Comparison of ENCODE assay signal across 9 cellular contexts in genomic region chr10:80187060-80187459, GRCh38. TPM values are rescaled to one million over a fixed set of nuclear protein-coding genes. Genes with fewer than 3 reads are reported as not detected.
DNase-seq lines count a peak whose midpoint lies in the region; ATAC-seq and TF ChIP-seq lines count a peak whose summit lies in the region.
"Had no signal": no experiment of that assay in that cellular context is flagged by ENCODE, and none has a peak within 500 bp of the region (broad histone marks: within the 10 kb centered on the region; RNA-seq: fewer than 3 reads in every experiment).

No MANE protein-coding gene starts in this region.

- H3K4me3 Mint-ChIP-seq in activated naive CD8-positive, alpha-beta T cell = peak overlapping the region; percentile 71
- H3K4me3 Mint-ChIP-seq in mesothelial cell of epicardium = no peak overlapping the region

- intact Hi-C loops in breast epithelium (cut with DNase I; ENCODE audit: low total_unique reads) = no loop called here
- intact Hi-C loops in mammary epithelial cell (cut with micrococcal nuclease) = no loop called here

- no peak for TF ChIP-seq EP300 in upper lobe of left lung (IDR thresholded peaks at IDR 0.05)

- in situ Hi-C loops in mammary epithelial cell (cut with MboI; ENCODE audit: low sequenced_read_pairs in 2 of 2) = no loop called here

- WGBS in mammary epithelial cell (ENCODE audit: low coverage, missing lambda C conversion rate) = 88% methylated on average over 2 of the region's 2 CpGs
- WGBS in upper lobe of left lung, 2 donors = 100% methylated on average over 2 of the region's 2 CpGs

- no peaks in the 10 kb centered on the region for H3K27me3 Mint-ChIP-seq in activated naive CD8-positive, alpha-beta T cell
- H3K27me3 Mint-ChIP-seq in mesothelial cell of epicardium (ENCODE audit: low read depth) = no peaks in the 10 kb centered on the region

- dilution Hi-C loops in mammary epithelial cell (cut with HindIII; ENCODE audit: low sequenced_read_pairs) = no loop called here

- no TSS peak for BruUV-seq in mammary epithelial cell (replicated peaks; lab: Mats Ljungman, UMichigan)

- no peak overlapping the region for H3K4me2 ChIP-seq in mammary epithelial cell (ENCODE audit: insufficient read depth, low read depth, low read length)

- no peaks in the 10 kb centered on the region for H3K9me3 Mint-ChIP-seq in activated naive CD8-positive, alpha-beta T cell (ENCODE audit: low read depth)
- peaks cover 2% of the 10 kb centered on the region for H3K9me3 Mint-ChIP-seq in mesothelial cell of epicardium

- H3K36me3 Mint-ChIP-seq in activated naive CD8-positive, alpha-beta T cell = peaks cover 2% of the 10 kb centered on the region
- H3K36me3 Mint-ChIP-seq in mesothelial cell of epicardium = peaks cover 9% of the 10 kb centered on the region

- no peaks in the 10 kb centered on the region for H4K20me1 ChIP-seq in mammary epithelial cell (ENCODE audit: insufficient read depth, low read length)

- H3K9me3 ChIP-seq in breast epithelium = no peaks in the 10 kb centered on the region
- no peaks in the 10 kb centered on the region for H3K9me3 ChIP-seq in mammary epithelial cell (replicated peaks; ENCODE audit: insufficient read depth, low read length)
- H3K9me3 ChIP-seq in upper lobe of left lung = no peaks in the 10 kb centered on the region

- H3K27me3 ChIP-seq in breast epithelium (no peaks in the 10 kb centered on the region), mammary epithelial cell (ENCODE audit: insufficient read depth, low read length) (no peaks in the 10 kb centered on the region), upper lobe of left lung (no peaks in the 10 kb centered on the region)

- H3K79me2 ChIP-seq in mammary epithelial cell (ENCODE audit: insufficient read depth, low read length) = peaks cover 97% of the 10 kb centered on the region

- no peak overlapping the region for H2AFZ ChIP-seq in mammary epithelial cell (ENCODE audit: low read depth, low read length)

- H3K4me3 ChIP-seq in breast epithelium (no peak overlapping the region), mammary epithelial cell (replicated peaks in 1 of 3; ENCODE audit: insufficient read depth in 1 of 3, low read depth in 2 of 3, low read length in 3 of 3) (no peak overlapping the region), upper lobe of left lung (no peak overlapping the region), coronary artery (no peak overlapping the region)

- TF ChIP-seq CTCF in breast epithelium (IDR thresholded peaks at IDR 0.05) (no peak), mammary epithelial cell (conservative IDR thresholded peaks at IDR 0.05 in 1 of 2, IDR thresholded peaks at IDR 0.05 in 1 of 2; ENCODE audit: extremely low read depth in 1 of 2, insufficient read depth in 1 of 2, low read depth in 1 of 2, low read length in 2 of 2) (no peak), mesothelial cell of epicardium (IDR thresholded peaks at IDR 0.05; ENCODE audit: unreplicated experiment) (no peak), upper lobe of left lung (IDR thresholded peaks at IDR 0.05) (no peak), coronary artery (IDR thresholded peaks at IDR 0.05) (no peak)

- H3K27ac ChIP-seq in breast epithelium (peak overlapping the region; percentile 70 to 84), mammary epithelial cell (ENCODE audit: insufficient read depth, low read depth, low read length) (no peak overlapping the region), upper lobe of left lung (peak overlapping the region; percentile 54 to 78 (median 76)), coronary artery (peak overlapping the region in 1 of 2 donors; percentile 42)

- H3K9ac ChIP-seq in mammary epithelial cell (ENCODE audit: insufficient read depth, low read length) = no peak overlapping the region

- TF ChIP-seq POLR2A in breast epithelium (IDR thresholded peaks at IDR 0.05) (no peak), upper lobe of left lung (IDR thresholded peaks at IDR 0.05) (no peak)

- DNase-seq in breast epithelium (ENCODE audit: low spot score in 2 of 2) = no peak
- DNase-seq in mammary epithelial cell = no peak
- DNase-seq in mesothelial cell of epicardium (ENCODE audit: low spot score in 2 of 2, unreplicated experiment in 2 of 2) = no peak
- DNase-seq in upper lobe of left lung = no peak
- DNase-seq in coronary artery (ENCODE audit: low spot score) = no peak
- DNase-seq in cortex of kidney (lab: John Stamatoyannopoulos, UW) = no peak
- DNase-seq: RPMI8226 had no signal

- peak overlapping the region; percentile 90 for H3K27ac Mint-ChIP-seq in activated naive CD8-positive, alpha-beta T cell
- peak overlapping the region; percentile 70 for H3K27ac Mint-ChIP-seq in mesothelial cell of epicardium

- H3K4me1 ChIP-seq in breast epithelium (peaks cover 0 to 15% of the 10 kb centered on the region in 2 donors), mammary epithelial cell (ENCODE audit: insufficient read depth, low read length) (no peaks in the 10 kb centered on the region), upper lobe of left lung (peaks cover 54 to 88% (median 67%) of the 10 kb centered on the region in 4 donors)

- CTCF ChIA-PET in mammary epithelial cell (lab: Charles Lee; ENCODE audit: low non-redundant PET) = no interaction called here

- peaks cover 87% of the 10 kb centered on the region for H3K4me1 Mint-ChIP-seq in activated naive CD8-positive, alpha-beta T cell (ENCODE audit: low read depth)
- peaks cover 19% of the 10 kb centered on the region for H3K4me1 Mint-ChIP-seq in mesothelial cell of epicardium

- H3K36me3 ChIP-seq in breast epithelium (no peaks in the 10 kb centered on the region), mammary epithelial cell (ENCODE audit: insufficient read depth, low read length) (no peaks in the 10 kb centered on the region), upper lobe of left lung (no peaks in the 10 kb centered on the region)

- no peak for ATAC-seq in upper lobe of left lung (ENCODE audit: low FRiP score in 2 of 2)
- ATAC-seq in GM21526 (IDR thresholded peaks at IDR 0.05; ENCODE audit: low FRiP score, unreplicated experiment) = no peak

RNA-seq across cellular contexts. Expression of gene ANXA11, which starts 18.3 kb away (rescaled TPM):
- 100 to 1,000 TPM in 1 of 3 donors, 10 to 100 TPM in 2; 83.3 to 102 (median 93.4) TPM for total RNA-seq in breast epithelium
- total RNA-seq in mammary epithelial cell = 100 to 1,000 TPM in 1 of 2 donors, 10 to 100 TPM in 1; 36.8 to 117 TPM
- 75.0 TPM for polyA plus RNA-seq in mammary epithelial cell
- polyA minus RNA-seq in mammary epithelial cell = 154 TPM
- 215 to 238 TPM (median 226 TPM) in 3 replicates for total RNA-seq in mesothelial cell of epicardium
- total RNA-seq in upper lobe of left lung = 100 to 1,000 TPM; 108 to 327 (median 194) TPM

RNA-seq across cellular contexts. Expression of gene PLAC9, which starts 54.5 kb away (rescaled TPM):
- total RNA-seq in breast epithelium (10 to 100 TPM in 2 of 3 donors, 1 to 10 TPM in 1; 7.5 to 66.2 (median 13.4) TPM), mammary epithelial cell (under 1 TPM; 0.50 to 0.68 TPM), mesothelial cell of epicardium (24.0 to 30.3 TPM (median 25.1 TPM) in 3 replicates), upper lobe of left lung (10 to 100 TPM in 3 of 6 donors, 1 to 10 TPM in 1, not detected in 2; 7.9 to 82.9 (median 26.5) TPM)
- 0.10 TPM for polyA plus RNA-seq in mammary epithelial cell
- not detected for polyA minus RNA-seq in mammary epithelial cell
